14 cellular contexts compared by ENCODE assay signal in genomic region chr17:29699283-29699682, GRCh38.
A peak's percentile ranks its signal among the peaks of the same experiment; 100 is the strongest.
DNase-seq lines count a peak whose midpoint lies in the region; ATAC-seq, FAIRE-seq and TF ChIP-seq lines count a peak whose summit lies in the region.
"Had no signal": no experiment of that assay in that cellular context is flagged by ENCODE, and none has a peak within 500 bp of the region (broad histone marks: within the 10 kb centered on the region; RNA-seq: fewer than 3 reads in every experiment).

No MANE protein-coding gene starts in this region.

- intact Hi-C loops in CD8-positive, alpha-beta T cell (cut with DNase I, micrococcal nuclease) = loop anchor here (2.0 to 5.0 kb wide), 2 partner anchors 16 to 78 kb away; no protein-coding TSS in a partner anchor
- intact Hi-C loops in kidney (cut with DNase I) = no loop called here

- no peak for ATAC-seq in CD8-positive, alpha-beta T cell
- no peak for ATAC-seq in GM19351 (IDR thresholded peaks at IDR 0.05; ENCODE audit: unreplicated experiment)

- H3K4me3 ChIP-seq in CD8-positive, alpha-beta T cell (ENCODE audit: low read depth, low read length) = no peak overlapping the region
- H3K4me3 ChIP-seq in adipocyte (ENCODE audit: low read length) (peak overlapping the region; percentile 14), kidney (ENCODE audit: low read length in 2 of 2) (no peak overlapping the region), WERI-Rb-1 (ENCODE audit: low read depth, low read length) (no peak overlapping the region)
- H3K4me3 ChIP-seq: Peyer's patch had no signal

- H3K4me3 Mint-ChIP-seq in CD8-positive, alpha-beta T cell = no peak overlapping the region
- H3K4me3 Mint-ChIP-seq: activated naive CD8-positive, alpha-beta T cell treated with anti-CD3 and anti-CD28 coated beads, Interleukin-2, amount 10 ng/mL, durations not matched to agents 7 days and 5 days had no signal

- peaks cover 7% of the 10 kb centered on the region for H3K4me1 ChIP-seq in CD8-positive, alpha-beta T cell (ENCODE audit: insufficient read depth, low read length)
- H3K4me1 ChIP-seq in adipocyte (ENCODE audit: control insufficient read depth, insufficient read depth, low read length) (peaks cover 21% of the 10 kb centered on the region), kidney (ENCODE audit: control insufficient read depth in 1 of 2, insufficient read depth in 1 of 2, low read depth in 1 of 2, low read length in 2 of 2) (peaks cover 13 to 20% of the 10 kb centered on the region in 2 donors)

- DNase-seq in CD8-positive, alpha-beta T cell = no peak
- DNase-seq in adipocyte (ENCODE audit: low read depth) (peak; percentile 32), kidney (no peak), renal cortical epithelial cell (ENCODE audit: low read depth) (peak; percentile 92), WERI-Rb-1 (no peak), iPS-NIHi11 (ENCODE audit: low spot score) (no peak), KBM-7 (no peak)
- DNase-seq: activated CD4-positive, alpha-beta T cell treated with anti-CD3 and anti-CD28 coated beads for 1 hour; activated naive CD8-positive, alpha-beta T cell treated with anti-CD3 and anti-CD28 coated beads, Interleukin-2, amount 10 ng/mL, durations not matched to agents 7 days and 5 days; Peyer's patch; stimulated activated CD4-positive, alpha-beta T cell treated with anti-CD3 and anti-CD28 coated beads, Interleukin-12 subunit alpha, Interleukin-12 subunit beta, amount 100 ng/mL, for 4 hours; stimulated activated naive CD4-positive, alpha-beta T cell treated with Interleukin-2 at 50 U/mL for 16 hours had no signal

- H3K9me3 Mint-ChIP-seq in CD8-positive, alpha-beta T cell = no peaks in the 10 kb centered on the region
- H3K9me3 Mint-ChIP-seq: activated naive CD8-positive, alpha-beta T cell treated with anti-CD3 and anti-CD28 coated beads, Interleukin-2, amount 10 ng/mL, durations not matched to agents 7 days and 5 days had no signal

- no peak for FAIRE-seq in kidney (lab: Jason Lieb, UNC)

- H3K27me3 Mint-ChIP-seq in CD8-positive, alpha-beta T cell (ENCODE audit: low read depth) = no peaks in the 10 kb centered on the region
- H3K27me3 Mint-ChIP-seq: activated naive CD8-positive, alpha-beta T cell treated with anti-CD3 and anti-CD28 coated beads, Interleukin-2, amount 10 ng/mL, durations not matched to agents 7 days and 5 days had no signal

- peaks cover 31% of the 10 kb centered on the region for H3K4me1 Mint-ChIP-seq in CD8-positive, alpha-beta T cell (ENCODE audit: low read depth)

- H3K27ac ChIP-seq in CD8-positive, alpha-beta T cell (ENCODE audit: low read depth, low read length) = no peak overlapping the region
- H3K27ac ChIP-seq in kidney (ENCODE audit: low read depth in 2 of 2, low read length in 2 of 2) (peak overlapping the region; percentile 39 to 56), WERI-Rb-1 (no peak overlapping the region)
- H3K27ac ChIP-seq: epithelial cell of prostate, Peyer's patch had no signal

- H3K9me3 ChIP-seq in CD8-positive, alpha-beta T cell (ENCODE audit: low read length) = no peaks in the 10 kb centered on the region
- H3K9me3 ChIP-seq in adipocyte (ENCODE audit: control insufficient read depth, low read length) (no peaks in the 10 kb centered on the region), kidney (ENCODE audit: control insufficient read depth in 1 of 2, low read length in 2 of 2) (no peaks in the 10 kb centered on the region), WERI-Rb-1 (ENCODE audit: severe bottlenecking) (no peaks in the 10 kb centered on the region)
- H3K9me3 ChIP-seq: Peyer's patch had no signal

- CTCF ChIA-PET in CD8-positive, alpha-beta T cell (lab: Charles Lee) = interaction anchor here (1.0 to 3.7 kb wide), 5 partner anchors 29 to 233 kb away, joined by 3 to 19 read pairs (median 4); no protein-coding TSS in a partner anchor

- POLR2A ChIA-PET in CD8-positive, alpha-beta T cell (lab: Charles Lee) = interaction anchor here (1.1 to 1.8 kb wide), 4 partner anchors 12 to 62 kb away, joined by 3 to 6 read pairs (median 4); no protein-coding TSS in a partner anchor

- no peaks in the 10 kb centered on the region for H3K27me3 ChIP-seq in CD8-positive, alpha-beta T cell (ENCODE audit: insufficient read depth, low read length)
- H3K27me3 ChIP-seq in adipocyte (replicated peaks; ENCODE audit: control insufficient read depth, insufficient read depth, low read length) = no peaks in the 10 kb centered on the region
- H3K27me3 ChIP-seq in WERI-Rb-1 (ENCODE audit: insufficient read depth, low read depth, severe bottlenecking) = no peaks in the 10 kb centered on the region
- H3K27me3 ChIP-seq: Peyer's patch had no signal

- peak overlapping the region; percentile 84 for H3K27ac Mint-ChIP-seq in CD8-positive, alpha-beta T cell
- H3K27ac Mint-ChIP-seq: activated naive CD8-positive, alpha-beta T cell treated with anti-CD3 and anti-CD28 coated beads, Interleukin-2, amount 10 ng/mL, durations not matched to agents 7 days and 5 days had no signal

- H3K9ac ChIP-seq in adipocyte (ENCODE audit: low read length) (peak overlapping the region; percentile 37), kidney (ENCODE audit: low read length in 2 of 2) (no peak overlapping the region)

- peaks cover 11% of the 10 kb centered on the region for H3K36me3 ChIP-seq in CD8-positive, alpha-beta T cell (ENCODE audit: insufficient read depth, low read length)
- peaks cover 16% of the 10 kb centered on the region for H3K36me3 ChIP-seq in adipocyte (ENCODE audit: control insufficient read depth, insufficient read depth, low read length, severe bottlenecking)
- H3K36me3 ChIP-seq in kidney (ENCODE audit: control insufficient read depth in 1 of 2, insufficient read depth in 2 of 2, low read length in 2 of 2) = peaks cover 0 to 9% of the 10 kb centered on the region in 2 donors
- H3K36me3 ChIP-seq in WERI-Rb-1 = peaks cover 10% of the 10 kb centered on the region

- peaks cover 65% of the 10 kb centered on the region for H3K36me3 Mint-ChIP-seq in CD8-positive, alpha-beta T cell

- TF ChIP-seq CTCF in CD8-positive, alpha-beta T cell (IDR thresholded peaks at IDR 0.05) = no peak
- TF ChIP-seq CTCF in kidney (IDR thresholded peaks at IDR 0.05; ENCODE audit: borderline replicate concordance, extremely low read depth, insufficient read depth) (no peak), WERI-Rb-1 (IDR thresholded peaks at IDR 0.05; ENCODE audit: low read depth, low read length) (no peak)

- in situ Hi-C loops in KBM-7 (cut with MboI; ENCODE audit: low pct_unique_long_range_greater_than_20kb, low sequenced_read_pairs) = no loop called here

Comparison
In these comparisons a context has a peak if more than half of its experiments do, and no peak if none do; other contexts are left out.
1. DNase-seq: peak in adipocyte (single experiment) and renal cortical epithelial cell (single experiment); none in CD8-positive, alpha-beta T cell (0 of 7), kidney (single experiment), WERI-Rb-1 (single experiment), iPS-NIHi11 (single experiment) and KBM-7 (single experiment).
2. H3K27ac ChIP-seq: peak in kidney (2 of 2); none in CD8-positive, alpha-beta T cell (single experiment) and WERI-Rb-1 (single experiment).